Comparison of ENCODE assay signal across 1 cellular context in genomic region chr12:24760162-24760561, GRCh38.
TF ChIP-seq lines count a peak whose summit lies in the region.

No MANE protein-coding gene starts in this region.

TF ChIP-seq in HepG2, 621 proteins besides CTCF, POLR2A, EP300 and RAD21 (continued from another document and continues in another):
- TF ChIP-seq ZNF609 (CRISPR knock-in tag; IDR thresholded peaks at IDR 0.05; ENCODE audit: borderline replicate concordance) (peak; percentile 26; the same call in 1 of the 2 replicates), ZNF431 (CRISPR knock-in tag; IDR thresholded peaks at IDR 0.05; ENCODE audit: borderline replicate concordance, low read depth) (no peak), ZNF678 (CRISPR knock-in tag; IDR thresholded peaks at IDR 0.05) (no peak), HNRNPUL1 (IDR thresholded peaks at IDR 0.05; ENCODE audit: low read depth, low read length) (no peak), FOSL2 (CRISPR knock-in tag; IDR thresholded peaks at IDR 0.05) (0 out of 2 replicates have a peak, but pooled peaks have one; percentile 7), HMG20A (CRISPR knock-in tag; IDR thresholded peaks at IDR 0.05; ENCODE audit: borderline replicate concordance) (peak; percentile 44; the same call in 1 of the 2 replicates), ZNF501 (CRISPR knock-in tag; IDR thresholded peaks at IDR 0.05) (no peak), ZNF550 (CRISPR knock-in tag; IDR thresholded peaks at IDR 0.05; ENCODE audit: borderline replicate concordance) (no peak), ARNT2 (CRISPR knock-in tag; IDR thresholded peaks at IDR 0.05; ENCODE audit: low read depth) (no peak), ZNF263 (CRISPR knock-in tag; IDR thresholded peaks at IDR 0.05) (no peak), NCOA2 (CRISPR knock-in tag; IDR thresholded peaks at IDR 0.05) (peak; percentile 62), TAF15 (IDR thresholded peaks at IDR 0.05; ENCODE audit: low read depth, low read length, poor library complexity, severe bottlenecking) (no peak), ZNF317 (CRISPR knock-in tag; IDR thresholded peaks at IDR 0.05) (no peak), MYPOP (CRISPR knock-in tag; IDR thresholded peaks at IDR 0.05) (no peak), ZNF792 (CRISPR knock-in tag; IDR thresholded peaks at IDR 0.05) (no peak), ZXDC (CRISPR knock-in tag; IDR thresholded peaks at IDR 0.05) (no peak), REL (CRISPR knock-in tag; conservative IDR thresholded peaks at IDR 0.05) (no peak), ATF3 (CRISPR knock-in tag; IDR thresholded peaks at IDR 0.05) (no peak), ZNF687 (CRISPR knock-in tag; IDR thresholded peaks at IDR 0.05) (no peak), NFATC3 (CRISPR knock-in tag; IDR thresholded peaks at IDR 0.05) (no peak), ZSCAN9 (CRISPR knock-in tag; IDR thresholded peaks at IDR 0.05; ENCODE audit: borderline replicate concordance) (no peak), GATAD2A (CRISPR knock-in tag; IDR thresholded peaks at IDR 0.05) (peak; percentile 70), DNMT3B (CRISPR knock-in tag; conservative IDR thresholded peaks at IDR 0.05) (no peak), ZBTB21 (CRISPR knock-in tag; IDR thresholded peaks at IDR 0.05) (no peak), PLSCR1 (CRISPR knock-in tag; IDR thresholded peaks at IDR 0.05; ENCODE audit: borderline replicate concordance) (no peak), ATAD3A (CRISPR knock-in tag; IDR thresholded peaks at IDR 0.05) (no peak), ZNF816 (CRISPR knock-in tag; IDR thresholded peaks at IDR 0.05; ENCODE audit: borderline replicate concordance) (no peak), BCL6 (CRISPR knock-in tag; IDR thresholded peaks at IDR 0.05) (peak; percentile 62; the same call in 1 of the 2 replicates), ETS1 (CRISPR knock-in tag; IDR thresholded peaks at IDR 0.05) (no peak), ZFP41 (CRISPR knock-in tag; IDR thresholded peaks at IDR 0.05; ENCODE audit: borderline replicate concordance) (no peak), ZNF496 (CRISPR knock-in tag; IDR thresholded peaks at IDR 0.05; ENCODE audit: insufficient replicate concordance) (no peak), HNF1A (IDR thresholded peaks at IDR 0.05; ENCODE audit: low read depth) (0 out of 2 replicates have a peak, but pooled peaks have one; percentile 13), HNF1A (CRISPR knock-in tag; IDR thresholded peaks at IDR 0.05; ENCODE audit: borderline replicate concordance) (peak; percentile 31; the same call in 1 of the 2 replicates), FOXP1 (IDR thresholded peaks at IDR 0.05) (peak; percentile 64; the same call in 1 of the 2 replicates), FOXP1 (CRISPR knock-in tag; IDR thresholded peaks at IDR 0.05) (peak; percentile 80), FOXM1 (CRISPR knock-in tag; IDR thresholded peaks at IDR 0.05) (no peak), KAT2B (IDR thresholded peaks at IDR 0.05; ENCODE audit: borderline replicate concordance, low read depth, low read length) (no peak), MBD4 (IDR thresholded peaks at IDR 0.05; ENCODE audit: borderline replicate concordance, low read length) (no peak), CBFB (CRISPR knock-in tag; IDR thresholded peaks at IDR 0.05) (no peak), FOXA3 (CRISPR knock-in tag; IDR thresholded peaks at IDR 0.05) (peak; percentile 58), YEATS2 (CRISPR knock-in tag; IDR thresholded peaks at IDR 0.05; ENCODE audit: borderline replicate concordance) (no peak), ARID3A (IDR thresholded peaks at IDR 0.05; ENCODE audit: low read depth, low read length) (peak; percentile 94; the same call in 1 of the 2 replicates), ZFYVE20 (CRISPR knock-in tag; IDR thresholded peaks at IDR 0.05; ENCODE audit: borderline replicate concordance, low read depth) (no peak)
